In the genomic region with DNA sequence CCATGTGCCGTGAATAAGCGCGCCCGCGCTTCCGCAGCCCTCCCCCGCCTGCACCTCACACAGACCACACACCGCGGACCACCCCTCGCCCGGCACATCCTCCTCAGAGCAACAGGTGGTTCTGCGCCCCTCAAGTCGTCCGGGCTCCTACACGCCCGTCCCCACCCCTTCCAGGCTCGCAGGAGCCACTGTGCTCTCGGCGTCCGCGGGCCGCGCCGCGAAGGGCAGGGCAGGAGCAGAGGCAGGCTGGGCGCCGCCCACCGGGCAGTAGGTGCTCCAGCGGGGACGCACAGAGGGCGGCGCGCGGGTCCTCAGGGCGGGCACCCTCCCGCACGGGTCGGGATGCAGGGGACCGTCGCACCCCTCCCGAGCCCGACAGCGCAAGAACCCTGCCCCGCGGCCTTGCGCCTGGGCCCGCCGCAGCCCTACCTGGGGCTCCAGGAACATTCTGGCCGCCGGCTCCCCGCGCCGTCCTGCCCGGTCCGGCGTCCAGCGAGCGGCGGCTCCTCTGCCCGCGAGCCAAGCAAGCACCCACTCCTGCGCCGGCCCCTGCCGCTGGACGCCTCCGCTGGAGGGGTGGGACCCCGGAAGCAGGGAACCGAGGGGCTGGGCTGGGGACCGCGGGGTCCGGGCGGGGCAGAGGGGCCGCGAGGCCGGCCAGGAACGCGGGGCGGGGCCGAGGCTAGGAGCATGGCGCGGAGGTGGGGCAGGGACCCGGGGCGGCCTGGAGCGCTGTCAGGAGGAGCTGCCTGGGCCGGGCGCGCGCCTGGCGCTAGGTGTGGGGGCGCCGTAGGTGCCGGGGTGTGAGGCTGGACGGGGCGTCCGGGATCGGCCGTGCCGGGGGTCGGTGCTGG, we compare ENCODE assay signal across 10 cellular contexts. TPM values are rescaled to one million over a fixed set of nuclear protein-coding genes. Genes with fewer than 3 reads are reported as not detected.
A peak's percentile ranks its signal among the peaks of the same experiment; 100 is the strongest.
DNase-seq lines count a peak whose midpoint lies in the region; ATAC-seq, FAIRE-seq and TF ChIP-seq lines count a peak whose summit lies in the region.
"Had no signal": no experiment of that assay in that cellular context is flagged by ENCODE, and none has a peak within 500 bp of the region (broad histone marks: within the 10 kb centered on the region; RNA-seq: fewer than 3 reads in every experiment).

No MANE protein-coding gene starts in this region.

- ATAC-seq in activated CD4-positive, CD25-positive, alpha-beta regulatory T cell treated with anti-CD3 and anti-CD28 coated beads, Interleukin-2, amount 50 U/mL, for 24 hours = peak; percentile 47
- peak; percentile 20; the same call in 2 of the 3 replicates for ATAC-seq in GM12878
- ATAC-seq in right lobe of liver = peak; percentile 28 to 68 (median 50)
- no peak for ATAC-seq in HG02973 (IDR thresholded peaks at IDR 0.05; ENCODE audit: unreplicated experiment)
- ATAC-seq in HG03565 (IDR thresholded peaks at IDR 0.05; ENCODE audit: unreplicated experiment) = no peak
- ATAC-seq in HG03432 (IDR thresholded peaks at IDR 0.05; ENCODE audit: unreplicated experiment) = no peak

- H3K36me3 ChIP-seq in GM12878 (ENCODE audit: control insufficient read depth in 2 of 2, insufficient read depth in 2 of 2, low read length in 1 of 2) = no peaks in the 10 kb centered on the region
- no peaks in the 10 kb centered on the region for H3K36me3 ChIP-seq in right lobe of liver
- no peaks in the 10 kb centered on the region for H3K36me3 ChIP-seq in subcutaneous abdominal adipose tissue (ENCODE audit: control insufficient read depth in 5 of 5, insufficient read depth in 5 of 5, low read length in 5 of 5)
- H3K36me3 ChIP-seq: SJSA1 had no signal

- in situ Hi-C loops in GM12878 (cut with MboI) = no loop called here

- intact Hi-C loops in GM12878 (cut with micrococcal nuclease; ENCODE audit: unreplicated experiment) = no loop called here
- intact Hi-C loops in right lobe of liver (cut with DNase I) = no loop called here

- WGBS in GM12878 (ENCODE audit: insufficient coverage, insufficient replicate concordance, low lambda C conversion rate, missing lambda C conversion rate) = 46% methylated on average over 70 of the region's 99 CpGs
- WGBS in right lobe of liver (ENCODE audit: insufficient coverage, low coverage, low lambda C conversion rate, missing lambda C conversion rate) = 5% methylated on average over 23 of the region's 99 CpGs

- H3K27ac ChIP-seq in GM12878 (ENCODE audit: control insufficient read depth, insufficient read depth) = no peak overlapping the region
- no peak overlapping the region for H3K27ac ChIP-seq in right lobe of liver
- no peak overlapping the region for H3K27ac ChIP-seq in subcutaneous abdominal adipose tissue (ENCODE audit: low read depth, low read length)
- H3K27ac ChIP-seq: C4-2B, SJSA1 had no signal

- RAD21 ChIA-PET in GM12878 (lab: Charles Lee; ENCODE audit: unreplicated experiment) = no interaction called here

- SMC1A ChIA-PET in GM12878 (lab: Charles Lee; ENCODE audit: uncharacterized antibody, unreplicated experiment) = no interaction called here

- no peak for FAIRE-seq in GM12878 (lab: Jason Lieb, UNC)

- H3K9ac ChIP-seq in GM12878 (ENCODE audit: control insufficient read depth, insufficient read depth, low read length) (no peak overlapping the region), subcutaneous abdominal adipose tissue (ENCODE audit: low read length in 5 of 5) (no peak overlapping the region)

- no peaks in the 10 kb centered on the region for H4K20me1 ChIP-seq in GM12878 (ENCODE audit: control insufficient read depth, insufficient read depth)

- H2AFZ ChIP-seq in GM12878 (ENCODE audit: control insufficient read depth, low read depth, low read length) = no peak overlapping the region

- POLR2A ChIA-PET in GM12878 (lab: Charles Lee) = no interaction called here

- H3K9me3 ChIP-seq in GM12878 (replicated peaks; ENCODE audit: control insufficient read depth, insufficient read depth, low read length) (no peaks in the 10 kb centered on the region), right lobe of liver (no peaks in the 10 kb centered on the region), subcutaneous abdominal adipose tissue (ENCODE audit: control insufficient read depth in 5 of 5, low read length in 5 of 5) (no peaks in the 10 kb centered on the region)
- H3K9me3 ChIP-seq: SJSA1 had no signal

- H3K27me3 ChIP-seq in GM12878 (replicated peaks in 1 of 2; ENCODE audit: control insufficient read depth in 2 of 2, insufficient read depth in 2 of 2, low read length in 1 of 2) = peaks cover 0 to 17% of the 10 kb centered on the region in 2 experiments; a peak in 2 of 4 replicates
- peaks cover 0 to 15% of the 10 kb centered on the region in 2 donors for H3K27me3 ChIP-seq in right lobe of liver
- peaks cover 25 to 47% (median 36%) of the 10 kb centered on the region in 5 donors for H3K27me3 ChIP-seq in subcutaneous abdominal adipose tissue (ENCODE audit: control insufficient read depth in 5 of 5, insufficient read depth in 4 of 5, low read length in 5 of 5)

- H3K79me2 ChIP-seq in GM12878 (ENCODE audit: control insufficient read depth, insufficient read depth, low read length) = no peaks in the 10 kb centered on the region

- H3K4me1 ChIP-seq in GM12878 (ENCODE audit: control insufficient read depth, insufficient read depth, low read length) = no peaks in the 10 kb centered on the region
- peaks cover 0 to 4% (median 0%) of the 10 kb centered on the region in 4 donors for H3K4me1 ChIP-seq in right lobe of liver
- peaks cover 0 to 20% (median 9%) of the 10 kb centered on the region in 5 donors for H3K4me1 ChIP-seq in subcutaneous abdominal adipose tissue (ENCODE audit: control insufficient read depth in 5 of 5, insufficient read depth in 5 of 5, low read length in 5 of 5)
- H3K4me1 ChIP-seq: SJSA1 had no signal

- CTCF ChIA-PET in GM12878 (lab: Yijun Ruan, JAX) = no interaction called here

- TF ChIP-seq CTCF in GM12878 (IDR thresholded peaks at IDR 0.05 in 2 of 3, conservative IDR thresholded peaks at IDR 0.05 in 1 of 3; ENCODE audit: control insufficient read depth in 2 of 3, extremely low read depth in 1 of 3, insufficient read depth in 1 of 3, low read depth in 3 of 3, low read length in 3 of 3) = no peak
- TF ChIP-seq CTCF in right lobe of liver (IDR thresholded peaks at IDR 0.05) = no peak

- no peak for TF ChIP-seq EP300 in GM12878 (IDR thresholded peaks at IDR 0.05; ENCODE audit: borderline replicate concordance in 1 of 2, control insufficient read depth in 1 of 2, low read depth in 2 of 2, low read length in 2 of 2)

- no peak overlapping the region for H3K4me3 ChIP-seq in GM12878
- H3K4me3 ChIP-seq in right lobe of liver = peak overlapping the region; percentile 4 to 41 (median 11)
- peak overlapping the region in 3 of 5 donors; percentile 32 to 51 (median 42) for H3K4me3 ChIP-seq in subcutaneous abdominal adipose tissue (ENCODE audit: low read depth in 1 of 5, low read length in 5 of 5)
- H3K4me3 ChIP-seq: SJSA1 had no signal

- no peak overlapping the region for H3K4me2 ChIP-seq in GM12878 (ENCODE audit: control insufficient read depth, insufficient read depth)

- no peak for TF ChIP-seq POLR2A in GM12878 (IDR thresholded peaks at IDR 0.05; ENCODE audit: low read depth, low read length)
- no peak for TF ChIP-seq POLR2A in right lobe of liver (IDR thresholded peaks at IDR 0.05)

- DNase-seq in activated CD4-positive, CD25-positive, alpha-beta regulatory T cell (lab: John Stamatoyannopoulos, UW) = no peak
- DNase-seq in GM12878 (ENCODE audit: low read depth, low spot score) (no peak), right lobe of liver (peak; percentile 41 to 46 (median 42))

- TF ChIP-seq RAD21 in GM12878 (IDR thresholded peaks at IDR 0.05; ENCODE audit: insufficient read depth, low read depth, low read length) = no peak

- no TSS peak for BruUV-seq in GM12878 (replicated peaks; lab: Mats Ljungman, UMichigan)

TF ChIP-seq in GM12878, 131 proteins besides CTCF, POLR2A, EP300 and RAD21:
- TF ChIP-seq, protein P1, sequence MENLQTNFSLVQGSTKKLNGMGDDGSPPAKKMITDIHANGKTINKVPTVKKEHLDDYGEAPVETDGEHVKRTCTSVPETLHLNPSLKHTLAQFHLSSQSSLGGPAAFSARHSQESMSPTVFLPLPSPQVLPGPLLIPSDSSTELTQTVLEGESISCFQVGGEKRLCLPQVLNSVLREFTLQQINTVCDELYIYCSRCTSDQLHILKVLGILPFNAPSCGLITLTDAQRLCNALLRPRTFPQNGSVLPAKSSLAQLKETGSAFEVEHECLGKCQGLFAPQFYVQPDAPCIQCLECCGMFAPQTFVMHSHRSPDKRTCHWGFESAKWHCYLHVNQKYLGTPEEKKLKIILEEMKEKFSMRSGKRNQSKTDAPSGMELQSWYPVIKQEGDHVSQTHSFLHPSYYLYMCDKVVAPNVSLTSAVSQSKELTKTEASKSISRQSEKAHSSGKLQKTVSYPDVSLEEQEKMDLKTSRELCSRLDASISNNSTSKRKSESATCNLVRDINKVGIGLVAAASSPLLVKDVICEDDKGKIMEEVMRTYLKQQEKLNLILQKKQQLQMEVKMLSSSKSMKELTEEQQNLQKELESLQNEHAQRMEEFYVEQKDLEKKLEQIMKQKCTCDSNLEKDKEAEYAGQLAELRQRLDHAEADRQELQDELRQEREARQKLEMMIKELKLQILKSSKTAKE (IDR thresholded peaks at IDR 0.05; ENCODE audit: low read depth, poor library complexity, severe bottlenecking) = no peak

RNA-seq across cellular contexts. Expression of a gene that starts 37.4 kb away (rescaled TPM):
- total RNA-seq in GM12878 (2013; cell fraction: nucleolus; rRNA removed) = not detected in 2 replicates
- total RNA-seq in GM12878 (2014; rRNA removed) (3.1 and 4.7 TPM in 2 replicates), GM12878 (2014; rRNA removed; fragmentation: Illumina TruSeq; extraction: Trizol) (1.8 TPM in 2 replicates), GM12878 (2021) (2.6 and 2.9 TPM in 2 replicates), right lobe of liver (under 1 TPM; 0.05 to 0.30 (median 0.12) TPM)
- 0.73 TPM for polyA plus RNA-seq in GM12878 (2011; ENCODE audit: low read depth)
- polyA plus RNA-seq in GM12878 (2011; rRNA removed) (0.10 TPM in 2 replicates), GM12878 (2014; fragmentation: Illumina TruSeq; extraction: Trizol) (1.5 and 1.9 TPM in 2 replicates), GM12878 (2014; fragmentation: Nextera tagmentation; extraction: Ambion mirVana) (under 1 TPM; 0.29 to 0.45 TPM), GM12878 (2014; rRNA removed) (3.8 and 4.8 TPM in 2 replicates), GM12878 (2016; fragmentation: Nextera tagmentation; extraction: Ambion mirVana) (under 1 TPM; 0.82 to 0.84 TPM)
- polyA plus RNA-seq in GM12878 (2011; cell fraction: cytosol; rRNA removed) = 0.17 and 0.30 TPM in 2 replicates
- 0.37 and 0.52 TPM in 2 replicates for polyA plus RNA-seq in GM12878 (2011; cell fraction: nucleus; rRNA removed)
- polyA plus RNA-seq in GM12878 (2012) = 1.8 and 2.1 TPM in 2 replicates
- 0.21 and 1.3 TPM in 2 replicates for polyA minus RNA-seq in GM12878 (2011; rRNA and poly(A)+ RNA removed)
- not detected in 2 replicates for polyA minus RNA-seq in GM12878 (2011; cell fraction: cytosol; rRNA and poly(A)+ RNA removed)
- not detected in 2 replicates for polyA minus RNA-seq in GM12878 (2011; cell fraction: nucleus; rRNA and poly(A)+ RNA removed)
- total RNA-seq: SJSA1 had no signal

Comparison
In these comparisons a context has a peak if more than half of its experiments do, and no peak if none do; other contexts are left out.
1. ATAC-seq: peak in activated CD4-positive, CD25-positive, alpha-beta regulatory T cell treated with anti-CD3 and anti-CD28 coated beads, Interleukin-2, amount 50 U/mL, for 24 hours (2 of 2), GM12878 (single experiment) and right lobe of liver (4 of 4); none in HG02973 (single experiment), HG03565 (single experiment) and HG03432 (single experiment).
2. DNase-seq: peak in right lobe of liver (3 of 3); none in activated CD4-positive, CD25-positive, alpha-beta regulatory T cell (0 of 4) and GM12878 (single experiment).